In the genomic region with DNA sequence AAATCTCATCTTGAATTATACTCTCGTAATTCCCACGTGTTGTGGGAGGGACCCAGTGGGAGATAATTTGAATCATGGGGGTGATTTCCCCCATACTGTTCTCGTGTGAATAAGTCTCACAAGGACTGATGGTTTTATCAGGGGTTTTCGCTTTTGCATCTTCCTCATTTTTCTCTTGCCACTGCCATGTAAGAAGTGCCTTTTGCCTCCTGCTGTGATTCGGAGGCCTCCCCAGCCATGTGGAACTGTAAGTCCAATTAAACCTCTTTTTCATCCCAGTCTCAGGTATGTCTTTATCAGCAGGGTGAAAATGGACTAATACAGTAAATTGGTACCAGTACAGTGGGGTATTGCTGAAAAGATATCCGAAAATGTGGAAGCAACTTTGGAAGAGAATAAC, we compare ENCODE assay signal across 1 cellular context.
A peak's percentile ranks its signal among the peaks of the same experiment; 100 is the strongest.
TF ChIP-seq lines count a peak whose summit lies in the region.

No MANE protein-coding gene starts in this region.

TF ChIP-seq in K562, 482 proteins besides CTCF, POLR2A, EP300 and RAD21:
- TF ChIP-seq ZNF766 (CRISPR knock-in tag; conservative IDR thresholded peaks at IDR 0.05): peak; percentile 52; the same call in 1 of the 2 replicates
- TF ChIP-seq ZFP36 (IDR thresholded peaks at IDR 0.05; ENCODE audit: low read depth, low read length, partially characterized antibody): peak; percentile 68
